In genomic region chr12:7122876-7123769, GRCh38 we compare ENCODE assay signal across 24 cellular contexts. TPM values are rescaled to one million over a fixed set of nuclear protein-coding genes. Genes with fewer than 3 reads are reported as not detected.
A peak's percentile ranks its signal among the peaks of the same experiment; 100 is the strongest.
DNase-seq lines count a peak whose midpoint lies in the region; ATAC-seq and TF ChIP-seq lines count a peak whose summit lies in the region.
"Had no signal": no experiment of that assay in that cellular context is flagged by ENCODE, and none has a peak within 500 bp of the region (broad histone marks: within the 10 kb centered on the region; RNA-seq: fewer than 3 reads in every experiment).

No MANE protein-coding gene starts in this region.

- H3K36me3 Mint-ChIP-seq in chondrocyte (ENCODE audit: low read depth) (peaks cover 2% of the 10 kb centered on the region), Calu3 (ENCODE audit: insufficient read depth, unreplicated experiment) (peaks cover 5% of the 10 kb centered on the region)
- H3K36me3 Mint-ChIP-seq: natural killer cell had no signal

- no peaks in the 10 kb centered on the region for H3K9me3 ChIP-seq in parathyroid adenoma (ENCODE audit: control insufficient read depth, low read length)

- H3K27me3 Mint-ChIP-seq in chondrocyte (ENCODE audit: low read depth) (peaks cover 2% of the 10 kb centered on the region), Calu3 (ENCODE audit: unreplicated experiment) (no peaks in the 10 kb centered on the region)
- H3K27me3 Mint-ChIP-seq: activated CD4-positive, alpha-beta T cell treated with anti-CD3 and anti-CD28 coated beads, Interleukin-2, amount 10 ng/mL, durations not matched to agents 7 days and 5 days; central memory CD8-positive, alpha-beta T cell had no signal

- no peaks in the 10 kb centered on the region for H3K27me3 ChIP-seq in parathyroid adenoma (ENCODE audit: control insufficient read depth, insufficient read depth, low read length)

- CTCF ChIA-PET in Calu3 (lab: Charles Lee): no interaction called here

- H3K4me3 Mint-ChIP-seq in chondrocyte (ENCODE audit: unreplicated experiment) (no peak overlapping the region), Calu3 (ENCODE audit: low read depth, unreplicated experiment) (no peak overlapping the region)
- H3K4me3 Mint-ChIP-seq: activated CD4-positive, alpha-beta T cell treated with anti-CD3 and anti-CD28 coated beads, Interleukin-2, amount 10 ng/mL, durations not matched to agents 7 days and 5 days; central memory CD8-positive, alpha-beta T cell; immature natural killer cell; natural killer cell had no signal

- H3K4me1 Mint-ChIP-seq in chondrocyte (ENCODE audit: low read depth) (no peaks in the 10 kb centered on the region), Calu3 (ENCODE audit: low read depth, unreplicated experiment) (no peaks in the 10 kb centered on the region)
- H3K4me1 Mint-ChIP-seq: central memory CD8-positive, alpha-beta T cell; natural killer cell had no signal

- no peak overlapping the region for H3K4me3 ChIP-seq in parathyroid adenoma (ENCODE audit: low read depth, low read length)

- BruUV-seq in Calu3 (replicated peaks; lab: Mats Ljungman, UMichigan): no TSS peak

- H3K9me3 Mint-ChIP-seq in chondrocyte (ENCODE audit: low read depth): no peaks in the 10 kb centered on the region
- no peaks in the 10 kb centered on the region for H3K9me3 Mint-ChIP-seq in Calu3 (ENCODE audit: low read depth, unreplicated experiment)
- H3K9me3 Mint-ChIP-seq: activated CD4-positive, alpha-beta T cell treated with anti-CD3 and anti-CD28 coated beads, Interleukin-2, amount 10 ng/mL, durations not matched to agents 7 days and 5 days; central memory CD8-positive, alpha-beta T cell; immature natural killer cell; natural killer cell had no signal

- H3K79me2 ChIP-seq in parathyroid adenoma: no peaks in the 10 kb centered on the region

- H3K9ac ChIP-seq in parathyroid adenoma: no peak overlapping the region

- no peaks in the 10 kb centered on the region for H3K36me3 ChIP-seq in parathyroid adenoma (ENCODE audit: control insufficient read depth, insufficient read depth, low read length)

- H3K4me1 ChIP-seq in parathyroid adenoma: peaks cover 4% of the 10 kb centered on the region

- no peak overlapping the region for H3K27ac Mint-ChIP-seq in chondrocyte (ENCODE audit: unreplicated experiment)
- no peak overlapping the region for H3K27ac Mint-ChIP-seq in Calu3 (ENCODE audit: unreplicated experiment)
- H3K27ac Mint-ChIP-seq: activated CD4-positive, alpha-beta T cell treated with anti-CD3 and anti-CD28 coated beads, Interleukin-2, amount 10 ng/mL, durations not matched to agents 7 days and 5 days; immature natural killer cell had no signal

- ATAC-seq in GM21529 (IDR thresholded peaks at IDR 0.05; ENCODE audit: unreplicated experiment): no peak
- ATAC-seq: natural killer cell had no signal

- DNase-seq in HUDEP-2 (lab: John Stamatoyannopoulos, UW; ENCODE audit: unreplicated experiment in 76 of 76) (peak in 52 of 76 experiments; percentile 5 to 78 (median 38)), chondrocyte (ENCODE audit: low spot score) (peak; percentile 30), left kidney (ENCODE audit: low read depth, low spot score) (peak; percentile 14), NCI-H510A (lab: John Stamatoyannopoulos, UW) (no peak), Calu3 (no peak)
- no peak for DNase-seq in stimulated activated CD4-positive, alpha-beta T cell treated with anti-CD3 and anti-CD28 coated beads, Interleukin-15, amount 100 ng/mL, for 24 hours
- DNase-seq: activated CD4-positive, alpha-beta T cell treated with anti-CD3 and anti-CD28 coated beads, Interleukin-2, amount 10 ng/mL, durations not matched to agents 7 days and 5 days; activated naive CD4-positive, alpha-beta T cell; amygdala; DMS79; effector memory CD4-positive, alpha-beta T cell; immature natural killer cell; mesenchymal stem cell; natural killer cell; NCI-H1092 treated with DMSO at 0.1 percent for 48 hours; NCI-H2081; SW 1271 had no signal

- H3K4me2 ChIP-seq in parathyroid adenoma (ENCODE audit: low read length): no peak overlapping the region

- intact Hi-C loops in Calu3 (cut with micrococcal nuclease; ENCODE audit: unreplicated experiment): no loop called here

- TF ChIP-seq CTCF in chondrocyte (IDR thresholded peaks at IDR 0.05) (no peak), parathyroid adenoma (IDR thresholded peaks at IDR 0.05) (no peak), Calu3 (IDR thresholded peaks at IDR 0.05; ENCODE audit: unreplicated experiment) (no peak)

- H2AFZ ChIP-seq in parathyroid adenoma: peak overlapping the region; percentile 35

- H3K27ac ChIP-seq in parathyroid adenoma: peak overlapping the region; percentile 16

RNA-seq across cellular contexts. Expression of gene RBP5, which starts 5.6 kb away (rescaled TPM):
- total RNA-seq in chondrocyte: not detected in 3 replicates
- total RNA-seq in Calu3 (2022): 0.81 and 2.3 TPM in 2 replicates
- total RNA-seq: fibroblast of lung, LHCN-M2, natural killer cell, NCI-H460, pulmonary artery endothelial cell had no signal

RNA-seq across cellular contexts. Expression of gene CLSTN3, which starts 7.0 kb away (rescaled TPM):
- total RNA-seq in chondrocyte: 15.5 to 19.9 TPM (median 18.2 TPM) in 3 replicates
- 37.5 and 48.1 TPM in 2 replicates for total RNA-seq in Calu3 (2022)

RNA-seq across cellular contexts. Expression of gene C1RL, which starts 14.1 kb away (rescaled TPM):
- total RNA-seq in chondrocyte: 20.3 to 21.0 TPM (median 20.4 TPM) in 3 replicates
- 43.2 and 43.4 TPM in 2 replicates for total RNA-seq in Calu3 (2022)

RNA-seq across cellular contexts. Expression of gene C1R, which starts 30.9 kb away (rescaled TPM):
- total RNA-seq in chondrocyte (19.7 to 21.9 TPM (median 19.8 TPM) in 3 replicates), Calu3 (2022) (7.6 and 7.9 TPM in 2 replicates)

Comparison
In these comparisons a context has a peak if more than half of its experiments do, and no peak if none do; other contexts are left out.
1. DNase-seq: peak in HUDEP-2 (52 of 76), chondrocyte (single experiment) and left kidney (single experiment); none in stimulated activated CD4-positive, alpha-beta T cell treated with anti-CD3 and anti-CD28 coated beads, Interleukin-15, amount 100 ng/mL, for 24 hours (single experiment), NCI-H510A (single experiment) and Calu3 (single experiment).